Comparison of ENCODE assay signal across 8 cellular contexts in genomic region chr2:26757873-26758789, GRCh38. TPM values are rescaled to one million over a fixed set of nuclear protein-coding genes. Genes with fewer than 3 reads are reported as not detected.
A peak's percentile ranks its signal among the peaks of the same experiment; 100 is the strongest.
DNase-seq lines count a peak whose midpoint lies in the region; ATAC-seq, FAIRE-seq and TF ChIP-seq lines count a peak whose summit lies in the region.

No MANE protein-coding gene starts in this region.

- H3K27ac ChIP-seq in AG04450 (ENCODE audit: low read depth, low read length) (peak overlapping the region; percentile 100), parathyroid adenoma (peak overlapping the region; percentile 60)

- no peak overlapping the region for H3K9ac ChIP-seq in parathyroid adenoma

- no peaks in the 10 kb centered on the region for H3K36me3 ChIP-seq in parathyroid adenoma (ENCODE audit: control insufficient read depth, insufficient read depth, low read length)

- CTCF ChIA-PET in AG04450 (lab: Charles Lee): interaction anchor here (1.2 to 5.2 kb wide), 3 partner anchors 12 to 153 kb away, joined by 3 to 26 read pairs (median 5); no protein-coding TSS in a partner anchor

- peak; percentile 74 for ATAC-seq in esophagus mucosa

- H3K4me1 ChIP-seq in parathyroid adenoma: peaks cover 17% of the 10 kb centered on the region

- in situ Hi-C loops in GM13977 (cut with MboI; ENCODE audit: low pct_unique_long_range_greater_than_20kb, low sequenced_read_pairs, unreplicated experiment): no loop called here

- no peak overlapping the region for H3K4me2 ChIP-seq in parathyroid adenoma (ENCODE audit: low read length)

- DNase-seq in AG04450 (ENCODE audit: low read depth, low spot score): peak; percentile 98
- DNase-seq in GM19239 (ENCODE audit: insufficient read length, low spot score): no peak
- DNase-seq in RCC 7860 (ENCODE audit: low spot score): peak; percentile 99
- DNase-seq in retina: no peak
- DNase-seq in NCI-H2171 treated with DMSO at 0.1 percent for 48 hours (lab: John Stamatoyannopoulos, UW): no peak
- DNase-seq in GM13977 (ENCODE audit: low spot score): no peak

- H3K27me3 ChIP-seq in AG04450 (ENCODE audit: control insufficient read depth, insufficient read depth, low read length) (no peaks in the 10 kb centered on the region), parathyroid adenoma (ENCODE audit: control insufficient read depth, insufficient read depth, low read length) (no peaks in the 10 kb centered on the region)

- no peaks in the 10 kb centered on the region for H3K9me3 ChIP-seq in AG04450 (ENCODE audit: control insufficient read depth, insufficient read depth, low read length)
- H3K9me3 ChIP-seq in parathyroid adenoma (ENCODE audit: control insufficient read depth, low read length): no peaks in the 10 kb centered on the region

- no peaks in the 10 kb centered on the region for H3K79me2 ChIP-seq in parathyroid adenoma

- H2AFZ ChIP-seq in parathyroid adenoma: peak overlapping the region; percentile 53

- H3K4me3 ChIP-seq in AG04450 (ENCODE audit: low read depth, low read length) (peak overlapping the region; percentile 27; the same call in 1 of the 2 replicates), parathyroid adenoma (ENCODE audit: low read depth, low read length) (no peak overlapping the region)

- no peak for TF ChIP-seq CTCF in AG04450 (IDR thresholded peaks at IDR 0.05; ENCODE audit: low read depth, low read length)
- TF ChIP-seq CTCF in parathyroid adenoma (IDR thresholded peaks at IDR 0.05): no peak
- no peak for TF ChIP-seq CTCF in GM13977 (IDR thresholded peaks at IDR 0.05; ENCODE audit: extremely low read depth, insufficient read depth, missing control alignments)

- POLR2A ChIA-PET in AG04450 (lab: Yijun Ruan, JAX): interaction anchor here (0.5 kb wide), 1 partner anchor 14 kb away, joined by 3 read pairs; no protein-coding TSS in a partner anchor

- peak; percentile 75 for FAIRE-seq in GM19239 (lab: Jason Lieb, UNC)
- peak; percentile 98 for FAIRE-seq in RCC 7860 (lab: Jason Lieb, UNC)

RNA-seq across cellular contexts. Expression of gene SLC35F6, which starts 6.0 kb away (rescaled TPM):
- 31.4 and 38.8 TPM in 2 replicates for polyA plus RNA-seq in AG04450 (2011; rRNA removed)
- polyA minus RNA-seq in AG04450 (2011; rRNA and poly(A)+ RNA removed): 78.9 and 99.2 TPM in 2 replicates
- 42.7 TPM for total RNA-seq in esophagus mucosa

RNA-seq across cellular contexts. Expression of gene CENPA, which starts 27.7 kb away (rescaled TPM):
- polyA plus RNA-seq in AG04450 (2011; rRNA removed): 6.8 and 9.3 TPM in 2 replicates
- 4.4 and 5.3 TPM in 2 replicates for polyA minus RNA-seq in AG04450 (2011; rRNA and poly(A)+ RNA removed)
- total RNA-seq in esophagus mucosa: 10.2 TPM

Comparison
In these comparisons a context has a peak if more than half of its experiments do, and no peak if none do; other contexts are left out.
1. DNase-seq: peak in AG04450 (single experiment) and RCC 7860 (single experiment); none in GM19239 (single experiment), retina (single experiment), NCI-H2171 treated with DMSO at 0.1 percent for 48 hours (single experiment) and GM13977 (single experiment).